16 cellular contexts compared by ENCODE assay signal in the genomic region with DNA sequence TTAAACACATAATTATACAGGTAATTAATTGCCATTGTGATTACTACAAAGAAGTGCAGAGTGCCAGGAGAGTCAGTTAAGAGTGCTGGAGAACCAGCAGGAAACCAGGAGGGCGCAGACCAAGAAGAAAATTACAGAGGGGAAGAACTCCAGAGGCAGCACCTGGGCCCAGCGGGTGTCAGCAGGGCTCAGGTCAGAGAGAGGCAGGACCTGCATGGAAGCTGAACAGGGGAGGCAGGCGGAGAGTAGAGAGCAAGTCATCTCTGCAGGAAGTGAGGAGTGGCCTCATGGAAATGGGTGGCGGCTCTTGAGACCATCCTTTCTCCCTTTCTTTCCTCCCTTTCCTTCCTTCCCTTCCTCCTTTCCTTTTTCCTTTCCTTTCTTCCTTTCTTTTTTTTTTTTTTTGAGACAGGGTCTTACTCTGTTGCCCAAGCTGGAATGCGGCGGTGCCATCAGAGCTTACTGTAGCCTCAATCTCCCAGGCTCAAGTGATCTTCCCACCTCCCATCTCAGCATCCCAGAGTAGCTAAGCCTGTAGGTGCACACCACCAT.
"Had no signal": no experiment of that assay in that cellular context is flagged by ENCODE, and none has a peak within 500 bp of the region (broad histone marks: within the 10 kb centered on the region; RNA-seq: fewer than 3 reads in every experiment).

No MANE protein-coding gene starts in this region.

- DNase-seq: activated CD4-positive, alpha-beta memory T cell treated with anti-CD3 and anti-CD28 coated beads, Interleukin-2, amount 10 ng/mL, durations not matched to agents 7 days and 5 days; activated CD4-positive, alpha-beta T cell treated with anti-CD3 and anti-CD28 coated beads for 1 hour; activated naive CD8-positive, alpha-beta T cell treated with anti-CD3 and anti-CD28 coated beads, Interleukin-2, amount 10 ng/mL, durations not matched to agents 7 days and 5 days; activated T-cell treated with anti-CD3 and anti-CD28 coated beads, Interleukin-2, amount 50 U/mL, for 48 hours; anterior cingulate cortex; foreskin keratinocyte; left ventricle myocardium superior; mesenchymal stem cell; spleen; stimulated activated CD4-positive, alpha-beta T cell treated with anti-CD3 and anti-CD28 coated beads, Interleukin-1b, Interleukin-23, amount 100 ng/mL, for 48 hours; stimulated activated naive B cell treated with anti-CD40 and anti-IgM and Interleukin-4, amounts not matched to agents 10 μg/mL and 1 μg/mL and 100 μg/mL, for 72 hours; substantia nigra; transverse colon had no signal

- H3K9me3 ChIP-seq: breast epithelium, spleen, transverse colon had no signal

- H3K4me3 Mint-ChIP-seq: activated CD4-positive, alpha-beta memory T cell treated with anti-CD3 and anti-CD28 coated beads, Interleukin-2, amount 10 ng/mL, durations not matched to agents 7 days and 5 days; activated naive CD8-positive, alpha-beta T cell treated with anti-CD3 and anti-CD28 coated beads, Interleukin-2, amount 10 ng/mL, durations not matched to agents 7 days and 5 days; stimulated activated naive B cell treated with anti-CD40 and anti-IgM and Interleukin-4, amounts not matched to agents 10 μg/mL and 1 μg/mL and 100 μg/mL, for 72 hours had no signal

- H3K9me3 Mint-ChIP-seq: activated CD4-positive, alpha-beta memory T cell treated with anti-CD3 and anti-CD28 coated beads, Interleukin-2, amount 10 ng/mL, durations not matched to agents 7 days and 5 days; activated naive CD8-positive, alpha-beta T cell treated with anti-CD3 and anti-CD28 coated beads, Interleukin-2, amount 10 ng/mL, durations not matched to agents 7 days and 5 days; nephron; stimulated activated naive B cell treated with anti-CD40 and anti-IgM and Interleukin-4, amounts not matched to agents 10 μg/mL and 1 μg/mL and 100 μg/mL, for 72 hours had no signal

- H3K27ac ChIP-seq: breast epithelium, foreskin keratinocyte, spleen, transverse colon had no signal

- H3K4me3 ChIP-seq: breast epithelium, spleen, transverse colon had no signal

- H3K27ac Mint-ChIP-seq: activated CD4-positive, alpha-beta memory T cell treated with anti-CD3 and anti-CD28 coated beads, Interleukin-2, amount 10 ng/mL, durations not matched to agents 7 days and 5 days; activated naive CD8-positive, alpha-beta T cell treated with anti-CD3 and anti-CD28 coated beads, Interleukin-2, amount 10 ng/mL, durations not matched to agents 7 days and 5 days; stimulated activated naive B cell treated with anti-CD40 and anti-IgM and Interleukin-4, amounts not matched to agents 10 μg/mL and 1 μg/mL and 100 μg/mL, for 72 hours had no signal

- H3K36me3 Mint-ChIP-seq: activated naive CD8-positive, alpha-beta T cell treated with anti-CD3 and anti-CD28 coated beads, Interleukin-2, amount 10 ng/mL, durations not matched to agents 7 days and 5 days; stimulated activated naive B cell treated with anti-CD40 and anti-IgM and Interleukin-4, amounts not matched to agents 10 μg/mL and 1 μg/mL and 100 μg/mL, for 72 hours had no signal

- H3K4me1 ChIP-seq: breast epithelium, foreskin keratinocyte had no signal

- H3K27me3 ChIP-seq: breast epithelium had no signal

- H3K36me3 ChIP-seq: breast epithelium, spleen, transverse colon had no signal

- ATAC-seq: foreskin keratinocyte; left ventricle myocardium superior; sciatic nerve; stimulated activated naive B cell treated with anti-CD40 and anti-IgM and Interleukin-4, amounts not matched to agents 10 μg/mL and 1 μg/mL and 100 μg/mL, for 72 hours had no signal
